ENCODE assay signal across 1 cellular context in the genomic region with DNA sequence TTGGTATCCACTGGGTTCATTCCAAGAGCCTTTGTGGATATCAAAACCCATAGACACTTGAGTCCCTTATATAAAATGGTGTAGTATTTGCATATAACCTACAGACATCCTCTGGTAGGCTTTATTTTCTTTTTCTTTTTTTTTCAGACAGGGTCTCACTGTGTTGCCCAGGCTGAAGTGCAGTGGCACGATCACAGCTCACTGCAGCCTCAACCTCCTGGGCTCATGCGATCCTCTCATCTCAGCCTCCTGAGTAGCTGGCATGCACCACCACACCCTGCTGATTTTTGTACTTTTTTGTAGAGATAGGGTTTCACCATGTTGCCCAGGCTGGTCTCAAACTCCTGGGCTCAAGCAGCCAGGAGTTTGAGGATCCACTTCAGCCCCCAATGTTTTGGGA.
TF ChIP-seq lines count a peak whose summit lies in the region.

No MANE protein-coding gene starts in this region.

TF ChIP-seq in HepG2, 621 proteins besides CTCF, POLR2A, EP300 and RAD21:
- peak; percentile 88 for TF ChIP-seq ZNF121 (CRISPR knock-in tag; IDR thresholded peaks at IDR 0.05)
